ENCODE assay signal across 13 cellular contexts in genomic region chr2:233380132-233381012, GRCh38. TPM values are rescaled to one million over a fixed set of nuclear protein-coding genes. Genes with fewer than 3 reads are reported as not detected.
A peak's percentile ranks its signal among the peaks of the same experiment; 100 is the strongest.
DNase-seq lines count a peak whose midpoint lies in the region; ATAC-seq, FAIRE-seq and TF ChIP-seq lines count a peak whose summit lies in the region.
"Had no signal": no experiment of that assay in that cellular context is flagged by ENCODE, and none has a peak within 500 bp of the region (broad histone marks: within the 10 kb centered on the region; RNA-seq: fewer than 3 reads in every experiment).

No MANE protein-coding gene starts in this region.

- CTCF ChIA-PET in CD4-positive, alpha-beta memory T cell (lab: Charles Lee; ENCODE audit: partially characterized antibody) = no interaction called here

- H3K27me3 Mint-ChIP-seq in CD4-positive, alpha-beta memory T cell = no peaks in the 10 kb centered on the region

- ATAC-seq in GM19397 (IDR thresholded peaks at IDR 0.05; ENCODE audit: unreplicated experiment) = peak; percentile 48
- no peak for ATAC-seq in HG02852 (IDR thresholded peaks at IDR 0.05; ENCODE audit: unreplicated experiment)
- ATAC-seq: Panc1 had no signal

- H3K27me3 ChIP-seq in CD4-positive, alpha-beta memory T cell (ENCODE audit: insufficient read depth, low read length) = no peaks in the 10 kb centered on the region
- H3K27me3 ChIP-seq in SU-DHL-6 (ENCODE audit: low read length) = no peaks in the 10 kb centered on the region
- H3K27me3 ChIP-seq: sigmoid colon had no signal

- H3K4me1 Mint-ChIP-seq in CD4-positive, alpha-beta memory T cell = peaks cover 45 to 62% (median 56%) of the 10 kb centered on the region in 4 donors

- H3K4me3 Mint-ChIP-seq in CD4-positive, alpha-beta memory T cell = no peak overlapping the region

- no peaks in the 10 kb centered on the region; the same call in 1 of the 2 replicates for H4K20me1 ChIP-seq in SU-DHL-6 (ENCODE audit: low read depth, low read length)

- POLR2A ChIA-PET in CD4-positive, alpha-beta memory T cell (lab: Charles Lee; ENCODE audit: partially characterized antibody) = no interaction called here

- H3K36me3 Mint-ChIP-seq in CD4-positive, alpha-beta memory T cell = peaks cover 22 to 30% of the 10 kb centered on the region in 2 donors

- no peak for FAIRE-seq in frontal cortex (lab: Jason Lieb, UNC)

- no peak overlapping the region for H3K9ac ChIP-seq in SU-DHL-6 (ENCODE audit: low read length)

- no peaks in the 10 kb centered on the region for H3K9me3 Mint-ChIP-seq in CD4-positive, alpha-beta memory T cell

- H3K4me3 ChIP-seq in CD4-positive, alpha-beta memory T cell (ENCODE audit: low read length in 2 of 2) = no peak overlapping the region
- no peak overlapping the region for H3K4me3 ChIP-seq in SU-DHL-6 (ENCODE audit: insufficient read depth, low read length, poor library complexity, severe bottlenecking)
- H3K4me3 ChIP-seq: sigmoid colon had no signal

- peak overlapping the region in 5 of 7 donors; percentile 5 to 74 (median 60) for H3K27ac Mint-ChIP-seq in CD4-positive, alpha-beta memory T cell

- peaks cover 14% of the 10 kb centered on the region for H3K4me1 ChIP-seq in CD4-positive, alpha-beta memory T cell (ENCODE audit: insufficient read depth, low read length)

- intact Hi-C loops in CD4-positive, alpha-beta memory T cell (cut with micrococcal nuclease) = no loop called here
- intact Hi-C loops in posterior vena cava (cut with DNase I) = no loop called here

- H3K27ac ChIP-seq in CD4-positive, alpha-beta memory T cell (ENCODE audit: low read depth, low read length) = no peak overlapping the region
- H3K27ac ChIP-seq in SU-DHL-6 (ENCODE audit: low read depth, low read length) = peak overlapping the region; percentile 48; the same call in 1 of the 2 replicates
- H3K27ac ChIP-seq: sigmoid colon had no signal

- peak overlapping the region; percentile 45 for H3K4me2 ChIP-seq in SU-DHL-6 (ENCODE audit: low read depth, low read length, poor library complexity, severe bottlenecking)

- no peak overlapping the region for H2AFZ ChIP-seq in SU-DHL-6 (ENCODE audit: low read depth, low read length, severe bottlenecking)

- H3F3A ChIP-seq in SU-DHL-6 (ENCODE audit: insufficient read depth) = peaks cover 17% of the 10 kb centered on the region

- no peak for TF ChIP-seq CTCF in SU-DHL-6 (IDR thresholded peaks at IDR 0.05; ENCODE audit: insufficient read depth, low read length, poor library complexity, severe bottlenecking)

- no peaks in the 10 kb centered on the region for H3K79me2 ChIP-seq in SU-DHL-6 (ENCODE audit: insufficient read depth, low read length)

- DNase-seq in CD4-positive, alpha-beta memory T cell = no peak
- peak; percentile 5 for DNase-seq in kidney tubule cell (ENCODE audit: low spot score)
- DNase-seq in posterior vena cava (ENCODE audit: low spot score) = no peak
- DNase-seq in GDM1 (lab: John Stamatoyannopoulos, UW) = no peak
- no peak for DNase-seq in frontal cortex (ENCODE audit: low spot score in 2 of 2)
- DNase-seq: COR-L47, glutamatergic neuron, NCI-H1694, sigmoid colon had no signal

- no peaks in the 10 kb centered on the region for H3K36me3 ChIP-seq in CD4-positive, alpha-beta memory T cell (ENCODE audit: insufficient read depth, low read length)
- H3K36me3 ChIP-seq in SU-DHL-6 (ENCODE audit: low read length) = no peaks in the 10 kb centered on the region
- H3K36me3 ChIP-seq: sigmoid colon had no signal

- no peaks in the 10 kb centered on the region for H3K9me2 ChIP-seq in SU-DHL-6 (replicated peaks; ENCODE audit: insufficient read depth, low read length)

- H3K9me3 ChIP-seq in CD4-positive, alpha-beta memory T cell (ENCODE audit: control insufficient read depth in 1 of 2, low read length in 2 of 2) = no peaks in the 10 kb centered on the region
- H3K9me3 ChIP-seq in SU-DHL-6 (ENCODE audit: insufficient read depth, low read length) = no peaks in the 10 kb centered on the region
- H3K9me3 ChIP-seq: sigmoid colon had no signal

RNA-seq across cellular contexts. Expression of gene DGKD, which starts 26.1 kb away (rescaled TPM):
- 100 to 1,000 TPM; 129 to 136 TPM for total RNA-seq in CD4-positive, alpha-beta memory T cell
- 10 to 100 TPM in 1 of 2 donors, 1 to 10 TPM in 1; 8.9 to 28.1 TPM for polyA plus RNA-seq in CD4-positive, alpha-beta memory T cell
- total RNA-seq in posterior vena cava (10 to 100 TPM; 38.1 to 40.3 TPM), frontal cortex (46.5 TPM)
